1 cellular context compared by ENCODE assay signal in genomic region chr7:30038182-30038980, GRCh38.
TF ChIP-seq lines count a peak whose summit lies in the region.

No MANE protein-coding gene starts in this region.

TF ChIP-seq in A549, 52 proteins besides CTCF, POLR2A, EP300 and RAD21 (continued from another document):
- TF ChIP-seq ATOH8 (CRISPR knock-in tag; IDR thresholded peaks at IDR 0.05; ENCODE audit: low read depth) (no peak), EHF (CRISPR knock-in tag; IDR thresholded peaks at IDR 0.05) (no peak), KDM1A (IDR thresholded peaks at IDR 0.05; ENCODE audit: low read depth) (no peak), JUN (IDR thresholded peaks at IDR 0.05) (no peak), FOSB (CRISPR knock-in tag; IDR thresholded peaks at IDR 0.05) (no peak), SMC3 (IDR thresholded peaks at IDR 0.05) (no peak), CHD4 (IDR thresholded peaks at IDR 0.05; ENCODE audit: borderline replicate concordance) (no peak), RFX5 (IDR thresholded peaks at IDR 0.05) (no peak), ZC3H11A (IDR thresholded peaks at IDR 0.05) (no peak), CBX8 (IDR thresholded peaks at IDR 0.05) (no peak), NR3C1 (IDR thresholded peaks at IDR 0.05) (no peak), TFCP2L1 (CRISPR knock-in tag; IDR thresholded peaks at IDR 0.05) (no peak), POLR2AphosphoS2 (conservative IDR thresholded peaks at IDR 0.05; ENCODE audit: low read length) (no peak), RCOR1 (IDR thresholded peaks at IDR 0.05; ENCODE audit: low read depth, low read length) (no peak), PHF8 (IDR thresholded peaks at IDR 0.05; ENCODE audit: borderline replicate concordance, low read depth) (no peak)
- TF ChIP-seq, protein P1, sequence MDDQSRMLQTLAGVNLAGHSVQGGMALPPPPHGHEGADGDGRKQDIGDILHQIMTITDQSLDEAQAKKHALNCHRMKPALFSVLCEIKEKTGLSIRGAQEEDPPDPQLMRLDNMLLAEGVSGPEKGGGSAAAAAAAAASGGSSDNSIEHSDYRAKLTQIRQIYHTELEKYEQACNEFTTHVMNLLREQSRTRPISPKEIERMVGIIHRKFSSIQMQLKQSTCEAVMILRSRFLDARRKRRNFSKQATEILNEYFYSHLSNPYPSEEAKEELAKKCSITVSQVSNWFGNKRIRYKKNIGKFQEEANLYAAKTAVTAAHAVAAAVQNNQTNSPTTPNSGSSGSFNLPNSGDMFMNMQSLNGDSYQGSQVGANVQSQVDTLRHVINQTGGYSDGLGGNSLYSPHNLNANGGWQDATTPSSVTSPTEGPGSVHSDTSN (IDR thresholded peaks at IDR 0.05) = no peak
